ENCODE assay signal across 17 cellular contexts in genomic region chr3:17535173-17535730, GRCh38.
"Had no signal": no experiment of that assay in that cellular context is flagged by ENCODE, and none has a peak within 500 bp of the region (broad histone marks: within the 10 kb centered on the region; RNA-seq: fewer than 3 reads in every experiment).

No MANE protein-coding gene starts in this region.

- ATAC-seq: activated T-helper 17 cell treated with anti-CD3 and anti-CD28 coated beads, Interleukin-2, amount 50 U/mL, for 72 hours; body of pancreas; foreskin keratinocyte; left colon; natural killer cell treated with Interleukin-12 subunit alpha and Interleukin-12 subunit beta and Interleukin-15 and Interleukin-18, amount 100 ng/mL, for 72 hours; WTC11 had no signal

- H3K4me3 ChIP-seq: adrenal gland, body of pancreas, esophagus muscularis mucosa, SK-N-MC, skin epidermis, stomach had no signal

- H3K9me3 ChIP-seq: adrenal gland, body of pancreas, esophagus muscularis mucosa, stomach had no signal

- H3K27me3 ChIP-seq: adrenal gland, body of pancreas, esophagus muscularis mucosa, foreskin keratinocyte, stomach had no signal

- H3K27ac ChIP-seq: adrenal gland, body of pancreas, esophagus muscularis mucosa, foreskin keratinocyte, SK-N-MC, stomach had no signal

- H3K4me1 ChIP-seq: foreskin keratinocyte had no signal

- H3K36me3 ChIP-seq: adrenal gland, esophagus muscularis mucosa, stomach had no signal

- DNase-seq: activated CD4-positive, alpha-beta T cell treated with anti-CD3 and anti-CD28 coated beads, Interleukin-2, amount 10 ng/mL, durations not matched to agents 24 days and 14 days; activated naive CD4-positive, alpha-beta T cell treated with anti-CD3 and anti-CD28 coated beads, Interleukin-2, amount 10 ng/mL, durations not matched to agents 7 days and 5 days; activated T-cell treated with anti-CD3 and anti-CD28 coated beads for 4 hours; body of pancreas; cerebellar nuclear complex; foreskin keratinocyte; left colon; mammary epithelial cell; stomach; trophoblast cell had no signal
